ENCODE assay signal across 9 cellular contexts in the genomic region with DNA sequence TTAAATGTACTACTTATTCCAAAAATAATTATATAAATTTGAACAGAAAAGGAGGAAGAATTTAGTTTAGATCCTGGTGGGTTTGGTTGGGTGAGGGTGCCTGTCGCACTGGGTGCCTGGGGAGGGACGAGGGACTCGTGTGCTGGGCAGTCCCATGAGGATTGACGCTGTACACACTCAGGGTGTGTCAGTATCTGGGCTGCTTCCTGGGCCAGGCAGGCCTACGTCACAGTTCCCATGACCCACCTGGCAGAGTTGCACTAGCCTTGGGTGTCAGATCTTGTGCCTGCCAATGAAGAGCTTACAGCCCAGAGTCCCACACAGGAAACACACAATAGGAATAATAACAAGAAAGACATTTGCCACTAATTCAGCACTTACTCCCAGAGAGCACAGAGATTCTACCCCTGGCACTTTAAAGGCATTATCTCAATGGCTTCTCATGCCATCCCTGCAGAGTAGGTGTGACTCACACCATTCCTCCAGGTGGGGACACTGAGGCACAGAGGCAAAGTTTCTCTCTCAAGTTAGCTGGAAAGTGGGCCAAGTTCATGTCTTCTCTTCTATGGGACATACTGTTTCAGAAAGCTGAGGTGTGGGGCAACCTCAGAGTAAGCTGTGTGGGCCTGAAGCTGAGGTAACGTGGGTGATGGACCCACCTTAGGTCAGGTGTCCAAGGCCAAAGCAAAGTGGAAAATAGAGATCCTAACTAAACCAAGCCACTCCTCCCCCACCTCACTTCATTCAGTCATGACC. TPM values are rescaled to one million over a fixed set of nuclear protein-coding genes. Genes with fewer than 3 reads are reported as not detected.
DNase-seq lines count a peak whose midpoint lies in the region; ATAC-seq and TF ChIP-seq lines count a peak whose summit lies in the region.
"Had no signal": no experiment of that assay in that cellular context is flagged by ENCODE, and none has a peak within 500 bp of the region (broad histone marks: within the 10 kb centered on the region; RNA-seq: fewer than 3 reads in every experiment).

No MANE protein-coding gene starts in this region.

- no peak overlapping the region for H2AK5ac ChIP-seq in neuronal stem cell (ENCODE audit: low read depth, low read length)
- H2AK5ac ChIP-seq in H9 (ENCODE audit: insufficient read length, low read length) = no peak overlapping the region

- H3K18ac ChIP-seq in neuronal stem cell (ENCODE audit: low read length) (no peak overlapping the region), H9 (ENCODE audit: insufficient read length, low read depth, low read length) (no peak overlapping the region)

- H2BK120ac ChIP-seq in neuronal stem cell (ENCODE audit: low read depth, low read length) (no peak overlapping the region), H9 (ENCODE audit: low read depth, low read length, poor library complexity, severe bottlenecking) (no peak overlapping the region)

- H3K4me3 ChIP-seq in GM12865 (ENCODE audit: low read depth, low read length) (no peak overlapping the region), endodermal cell (ENCODE audit: low read length) (no peak overlapping the region), neuronal stem cell (ENCODE audit: low read length in 2 of 2) (no peak overlapping the region)
- H3K4me3 ChIP-seq: SK-N-MC had no signal

- H4K8ac ChIP-seq in neuronal stem cell (ENCODE audit: low read depth, low read length) (no peak overlapping the region), H9 (replicated peaks; ENCODE audit: insufficient read length, low read depth, low read length) (no peak overlapping the region)

- H3K9me3 Mint-ChIP-seq in T-helper 1 cell treated with Interleukin-12 subunit alpha and Interleukin-12 subunit beta and Interleukin-4 antibody, amounts not matched to agents 30 μg/mL and 1 μg/mL, for 36 hours = no peaks in the 10 kb centered on the region
- H3K9me3 Mint-ChIP-seq in endodermal cell (no peaks in the 10 kb centered on the region), H9 (no peaks in the 10 kb centered on the region)

- DNase-seq in GM12865 (ENCODE audit: low read depth) (peak; percentile 71), endodermal cell (peak; percentile 12), neuronal stem cell (ENCODE audit: low spot score) (no peak), germinal center (ENCODE audit: low spot score) (no peak), H9 (no peak)
- DNase-seq in effector CD4-positive, alpha-beta T cell = no peak

- peaks cover 2% of the 10 kb centered on the region for H4K20me1 ChIP-seq in H9 (ENCODE audit: control insufficient read depth, insufficient read depth, insufficient read length)

- H3K4ac ChIP-seq in neuronal stem cell (ENCODE audit: low read length) (no peak overlapping the region), H9 (ENCODE audit: low read depth, low read length) (no peak overlapping the region)

- no peak overlapping the region for H3T11ph ChIP-seq in H9 (ENCODE audit: low read length)

- no peak overlapping the region for H2BK15ac ChIP-seq in neuronal stem cell (ENCODE audit: low read length)
- H2BK15ac ChIP-seq in H9 (ENCODE audit: low read depth, low read length) = no peak overlapping the region

- WGBS in endodermal cell (ENCODE audit: insufficient coverage in 1 of 2, insufficient read length in 1 of 2), 2 experiments = 95 to 96% methylated on average over 4 to 6 of the region's 6 CpGs
- WGBS in neuronal stem cell (ENCODE audit: extremely low coverage in 2 of 2, insufficient read length in 2 of 2, insufficient replicate concordance in 1 of 2), 2 donors = no CpG with 5 or more reads among the region's 6 CpGs
- no CpG with 5 or more reads among the region's 6 CpGs for WGBS in H9 (ENCODE audit: extremely low coverage, insufficient read length, low lambda C conversion rate)

- no peak overlapping the region for H4K5ac ChIP-seq in H9 (ENCODE audit: insufficient read length, low read depth, low read length)

- H2AFZ ChIP-seq in neuronal stem cell (ENCODE audit: low read length) (no peak overlapping the region), H9 (ENCODE audit: low read length) (no peak overlapping the region)

- peaks cover 17% of the 10 kb centered on the region for H3K79me1 ChIP-seq in neuronal stem cell (ENCODE audit: low read depth, low read length)
- H3K79me1 ChIP-seq in H9 (ENCODE audit: insufficient read depth, low read depth, low read length, poor library complexity, severe bottlenecking) = peaks cover 15% of the 10 kb centered on the region

- H3K27ac ChIP-seq in endodermal cell (ENCODE audit: low read depth, low read length) (no peak overlapping the region), neuronal stem cell (replicated peaks; ENCODE audit: low read length) (no peak overlapping the region), H9 (ENCODE audit: insufficient read length, low read depth, low read length) (no peak overlapping the region)
- H3K27ac ChIP-seq: SK-N-MC had no signal

- H3K36me3 ChIP-seq in endodermal cell (ENCODE audit: control insufficient read depth, insufficient read depth, low read length) (peaks cover 16% of the 10 kb centered on the region), neuronal stem cell (replicated peaks in 1 of 2; ENCODE audit: control insufficient read depth in 2 of 2, insufficient read depth in 2 of 2, low read length in 2 of 2) (peaks cover 12 to 51% of the 10 kb centered on the region in 2 donors)

- H2BK5ac ChIP-seq in neuronal stem cell (ENCODE audit: low read length) (no peak overlapping the region), H9 (ENCODE audit: insufficient read length, low read length) (no peak overlapping the region)

- H3K4me1 Mint-ChIP-seq in T-helper 1 cell treated with Interleukin-12 subunit alpha and Interleukin-12 subunit beta and Interleukin-4 antibody, amounts not matched to agents 30 μg/mL and 1 μg/mL, for 36 hours (ENCODE audit: low read depth) = peaks cover 48% of the 10 kb centered on the region
- H3K4me1 Mint-ChIP-seq in endodermal cell (peaks cover 7% of the 10 kb centered on the region), H9 (peaks cover 8 to 11% of the 10 kb centered on the region in 2 experiments; a peak in 3 of 4 replicates)

- H3K4me2 ChIP-seq in neuronal stem cell (ENCODE audit: insufficient read depth, low read length, poor library complexity, severe bottlenecking) (no peak overlapping the region), H9 (ENCODE audit: insufficient read depth, insufficient read length, low read length) (no peak overlapping the region)

- TF ChIP-seq CTCF in GM12865 (IDR thresholded peaks at IDR 0.05; ENCODE audit: insufficient read depth, low read depth, low read length, missing control alignments) = no peak
- TF ChIP-seq CTCF in endodermal cell (conservative IDR thresholded peaks at IDR 0.05) = no peak
- no peak for TF ChIP-seq CTCF in H9 (conservative IDR thresholded peaks at IDR 0.05)

- peaks cover 17% of the 10 kb centered on the region for H3K36me3 Mint-ChIP-seq in T-helper 1 cell treated with Interleukin-12 subunit alpha and Interleukin-12 subunit beta and Interleukin-4 antibody, amounts not matched to agents 30 μg/mL and 1 μg/mL, for 36 hours (ENCODE audit: low read depth)
- H3K36me3 Mint-ChIP-seq in endodermal cell (ENCODE audit: low read depth) (peaks cover 31% of the 10 kb centered on the region), H9 (ENCODE audit: insufficient read depth in 1 of 3, low read depth in 3 of 3) (peaks cover 15 to 29% (median 22%) of the 10 kb centered on the region in 3 experiments; a peak in 6 of 7 replicates)

- H3K27me3 ChIP-seq in endodermal cell (ENCODE audit: control insufficient read depth, insufficient read depth, low read length, poor library complexity, severe bottlenecking) (no peaks in the 10 kb centered on the region), neuronal stem cell (ENCODE audit: control insufficient read depth in 3 of 3, insufficient read depth in 3 of 3, low read depth in 1 of 3, low read length in 3 of 3) (no peaks in the 10 kb centered on the region), H9 (ENCODE audit: insufficient read depth, low read length) (no peaks in the 10 kb centered on the region)

- H3K4me1 ChIP-seq in endodermal cell (ENCODE audit: control insufficient read depth, insufficient read depth, low read length) (peaks cover 5% of the 10 kb centered on the region), neuronal stem cell (ENCODE audit: control insufficient read depth in 2 of 2, insufficient read depth in 1 of 2, low read depth in 1 of 2, low read length in 2 of 2) (peaks cover 16 to 17% of the 10 kb centered on the region in 2 donors), H9 (ENCODE audit: insufficient read depth, low read length) (0 out of 2 replicates have a peak, but pooled peaks cover 4% of the 10 kb centered on the region)

- H2BK12ac ChIP-seq in neuronal stem cell (ENCODE audit: low read length) (no peak overlapping the region), H9 (ENCODE audit: insufficient read length, low read depth, low read length) (no peak overlapping the region)

- H3K23ac ChIP-seq in neuronal stem cell (ENCODE audit: low read depth, low read length, poor library complexity) (no peak overlapping the region), H9 (ENCODE audit: insufficient read length, low read depth, low read length) (no peak overlapping the region)

- H3K27ac Mint-ChIP-seq in T-helper 1 cell treated with Interleukin-12 subunit alpha and Interleukin-12 subunit beta and Interleukin-4 antibody, amounts not matched to agents 30 μg/mL and 1 μg/mL, for 36 hours = peak overlapping the region; percentile 94
- no peak overlapping the region for H3K27ac Mint-ChIP-seq in endodermal cell
- H3K27ac Mint-ChIP-seq in H9 = peak overlapping the region in 1 of 3 experiments; percentile 49; a peak in 2 of 7 replicates

- peaks cover 6% of the 10 kb centered on the region; the same call in 1 of the 2 replicates for H3K79me2 ChIP-seq in H9 (ENCODE audit: insufficient read depth, low read length)

- H3K4me3 Mint-ChIP-seq in T-helper 1 cell treated with Interleukin-12 subunit alpha and Interleukin-12 subunit beta and Interleukin-4 antibody, amounts not matched to agents 30 μg/mL and 1 μg/mL, for 36 hours = peak overlapping the region; percentile 57
- H3K4me3 Mint-ChIP-seq in endodermal cell = no peak overlapping the region
- no peak overlapping the region for H3K4me3 Mint-ChIP-seq in H9

- H3K9ac ChIP-seq in endodermal cell (ENCODE audit: extremely low read depth, low read length, poor library complexity, severe bottlenecking) = no peak overlapping the region
- peak overlapping the region; percentile 45 for H3K9ac ChIP-seq in neuronal stem cell (ENCODE audit: low read depth, low read length, poor library complexity)
- no peak overlapping the region for H3K9ac ChIP-seq in H9 (ENCODE audit: extremely low read depth, insufficient read length, low read length)

- no peak overlapping the region for H3K14ac ChIP-seq in neuronal stem cell (ENCODE audit: low read length)
- H3K14ac ChIP-seq in H9 (ENCODE audit: insufficient read depth, low read length) = no peak overlapping the region

- no peak overlapping the region for H3K56ac ChIP-seq in H9 (ENCODE audit: insufficient read length, low read depth, low read length)

- no peak overlapping the region for H2BK20ac ChIP-seq in H9 (ENCODE audit: low read depth, low read length, poor library complexity, severe bottlenecking)

- no peaks in the 10 kb centered on the region for H3K27me3 Mint-ChIP-seq in T-helper 1 cell treated with Interleukin-12 subunit alpha and Interleukin-12 subunit beta and Interleukin-4 antibody, amounts not matched to agents 30 μg/mL and 1 μg/mL, for 36 hours (ENCODE audit: low read depth)
- H3K27me3 Mint-ChIP-seq in endodermal cell (ENCODE audit: insufficient read depth) = no peaks in the 10 kb centered on the region
- no peaks in the 10 kb centered on the region for H3K27me3 Mint-ChIP-seq in H9 (ENCODE audit: low read depth)

- H4K91ac ChIP-seq in neuronal stem cell (ENCODE audit: low read depth, low read length, poor library complexity) = no peak overlapping the region
- H4K91ac ChIP-seq in H9 (ENCODE audit: insufficient read length, low read depth, low read length) = no peak overlapping the region

- H3K9me3 ChIP-seq in endodermal cell (ENCODE audit: control insufficient read depth, low read length) = no peaks in the 10 kb centered on the region
- no peaks in the 10 kb centered on the region for H3K9me3 ChIP-seq in neuronal stem cell (replicated peaks in 1 of 2; ENCODE audit: control insufficient read depth in 2 of 2, insufficient read depth in 1 of 2, low read depth in 1 of 2, low read length in 2 of 2)
- no peaks in the 10 kb centered on the region for H3K9me3 ChIP-seq in H9 (ENCODE audit: control insufficient read depth, low read depth, low read length)

- ATAC-seq in GM21528 (IDR thresholded peaks at IDR 0.05; ENCODE audit: low FRiP score, unreplicated experiment) = no peak

- peaks cover 6% of the 10 kb centered on the region for H3K23me2 ChIP-seq in H9 (ENCODE audit: insufficient read length, low read depth, low read length, poor library complexity, severe bottlenecking)

RNA-seq across cellular contexts. Expression of a gene that starts 1.3 kb away (rescaled TPM):
- total RNA-seq in endodermal cell = 1 to 10 TPM; 1.5 to 5.1 TPM
- polyA plus RNA-seq in endodermal cell (2013, experiment 1 of 2) = 2.6 TPM
- polyA plus RNA-seq in endodermal cell (2013, experiment 2 of 2) = 3.0 TPM
- polyA plus RNA-seq in neuronal stem cell (2013, experiment 1 of 2) = 4.7 TPM
- polyA plus RNA-seq in neuronal stem cell (2013, experiment 2 of 2) = 5.3 TPM
- total RNA-seq in H9 (2021) = 1.9 and 3.1 TPM in 2 replicates

Comparison
In these comparisons a context has a peak if more than half of its experiments do, and no peak if none do; other contexts are left out.
1. DNase-seq: peak in GM12865 (single experiment) and endodermal cell (single experiment); none in neuronal stem cell (single experiment), germinal center (single experiment), effector CD4-positive, alpha-beta T cell (single experiment) and H9 (single experiment).